ENCODE assay signal across 8 cellular contexts in genomic region chr3:115659253-115659652, GRCh38. TPM values are rescaled to one million over a fixed set of nuclear protein-coding genes. Genes with fewer than 3 reads are reported as not detected.
DNase-seq lines count a peak whose midpoint lies in the region; ATAC-seq and TF ChIP-seq lines count a peak whose summit lies in the region.

No MANE protein-coding gene starts in this region.

- H3K27me3 ChIP-seq in GM06990 (replicated peaks; ENCODE audit: control insufficient read depth, insufficient read depth, low read length): no peaks in the 10 kb centered on the region
- no peaks in the 10 kb centered on the region for H3K27me3 ChIP-seq in OCI-LY1 (ENCODE audit: insufficient read depth, low read length)

- no peaks in the 10 kb centered on the region for H3K9me3 Mint-ChIP-seq in stimulated activated memory B cell treated with anti-CD40 and anti-IgM and Interleukin-4, amounts not matched to agents 10 μg/mL and 1 μg/mL and 100 μg/mL, for 72 hours

- H3K27ac Mint-ChIP-seq in stimulated activated memory B cell treated with anti-CD40 and anti-IgM and Interleukin-4, amounts not matched to agents 10 μg/mL and 1 μg/mL and 100 μg/mL, for 72 hours: peak overlapping the region; percentile 95

- peak overlapping the region; percentile 76 for H3K4me3 ChIP-seq in GM06990 (replicated peaks; ENCODE audit: low read depth, low read length)
- H3K4me3 ChIP-seq in OCI-LY1 (ENCODE audit: low read depth, low read length, poor library complexity, severe bottlenecking): peak overlapping the region; percentile 71
- peak overlapping the region; percentile 68 for H3K4me3 ChIP-seq in fibroblast of villous mesenchyme (ENCODE audit: low read depth, low read length)

- peak overlapping the region; percentile 89 for H3K4me3 Mint-ChIP-seq in stimulated activated memory B cell treated with anti-CD40 and anti-IgM and Interleukin-4, amounts not matched to agents 10 μg/mL and 1 μg/mL and 100 μg/mL, for 72 hours

- peak overlapping the region; percentile 88 for H3K4me2 ChIP-seq in OCI-LY1 (ENCODE audit: low read length)

- TF ChIP-seq CTCF in GM06990 (IDR thresholded peaks at IDR 0.05; ENCODE audit: insufficient read depth, low read length, poor library complexity, severe bottlenecking) (no peak), OCI-LY1 (IDR thresholded peaks at IDR 0.05; ENCODE audit: low read length) (no peak), fibroblast of villous mesenchyme (IDR thresholded peaks at IDR 0.05; ENCODE audit: insufficient read depth, low read depth, low read length) (no peak)

- peaks cover 51% of the 10 kb centered on the region for H3K4me1 Mint-ChIP-seq in stimulated activated memory B cell treated with anti-CD40 and anti-IgM and Interleukin-4, amounts not matched to agents 10 μg/mL and 1 μg/mL and 100 μg/mL, for 72 hours

- DNase-seq in GM06990 (ENCODE audit: extremely low read depth, insufficient read length): peak; percentile 55
- no peak for DNase-seq in fibroblast of villous mesenchyme (ENCODE audit: low read depth)
- no peak for DNase-seq in DMS79 (lab: John Stamatoyannopoulos, UW)
- DNase-seq in AG08395 (ENCODE audit: low spot score): no peak

- H2AFZ ChIP-seq in OCI-LY1 (ENCODE audit: low read length): peak overlapping the region; percentile 98; the same call in 1 of the 2 replicates

- peak; percentile 17 for ATAC-seq in GM21526 (IDR thresholded peaks at IDR 0.05; ENCODE audit: low FRiP score, unreplicated experiment)
- peak; percentile 49 for ATAC-seq in stimulated activated memory B cell treated with anti-CD40 and anti-IgM and Interleukin-4, amounts not matched to agents 10 μg/mL and 1 μg/mL and 100 μg/mL, for 72 hours
- no peak for ATAC-seq in HG03565 (IDR thresholded peaks at IDR 0.05; ENCODE audit: unreplicated experiment)

- H3K27me3 Mint-ChIP-seq in stimulated activated memory B cell treated with anti-CD40 and anti-IgM and Interleukin-4, amounts not matched to agents 10 μg/mL and 1 μg/mL and 100 μg/mL, for 72 hours: no peaks in the 10 kb centered on the region

- H3K9ac ChIP-seq in OCI-LY1 (ENCODE audit: low read length): no peak overlapping the region; the same call in 1 of the 2 replicates

- H3K27ac ChIP-seq in OCI-LY1 (ENCODE audit: low read depth, low read length, poor library complexity, severe bottlenecking): peak overlapping the region; percentile 41

- no peaks in the 10 kb centered on the region for H3K79me2 ChIP-seq in OCI-LY1 (ENCODE audit: insufficient read depth, low read length)

- H3K9me2 ChIP-seq in OCI-LY1 (ENCODE audit: low read depth, low read length): no peaks in the 10 kb centered on the region

- no peaks in the 10 kb centered on the region for H4K20me1 ChIP-seq in OCI-LY1 (ENCODE audit: insufficient read depth, low read length)

- no peaks in the 10 kb centered on the region for H3K36me3 ChIP-seq in GM06990 (ENCODE audit: control insufficient read depth, insufficient read depth, low read length)
- H3K36me3 ChIP-seq in OCI-LY1 (ENCODE audit: insufficient read depth, low read length): no peaks in the 10 kb centered on the region

- H3K9me3 ChIP-seq in OCI-LY1 (ENCODE audit: low read length): no peaks in the 10 kb centered on the region

- H3K36me3 Mint-ChIP-seq in stimulated activated memory B cell treated with anti-CD40 and anti-IgM and Interleukin-4, amounts not matched to agents 10 μg/mL and 1 μg/mL and 100 μg/mL, for 72 hours: no peaks in the 10 kb centered on the region

- H3F3A ChIP-seq in OCI-LY1 (ENCODE audit: insufficient read depth, low read length): peaks cover 6% of the 10 kb centered on the region; the same call in 1 of the 2 replicates

- peaks cover 23% of the 10 kb centered on the region for H3K4me1 ChIP-seq in OCI-LY1 (ENCODE audit: insufficient read depth, low read length, severe bottlenecking)

RNA-seq across cellular contexts. Expression of gene GAP43, which starts 35.9 kb away (rescaled TPM):
- total RNA-seq in fibroblast of villous mesenchyme: not detected in 2 replicates
